9 cellular contexts compared by ENCODE assay signal in genomic region chr5:140312067-140312790, GRCh38. TPM values are rescaled to one million over a fixed set of nuclear protein-coding genes. Genes with fewer than 3 reads are reported as not detected.
DNase-seq lines count a peak whose midpoint lies in the region; TF ChIP-seq lines count a peak whose summit lies in the region.
"Had no signal": no experiment of that assay in that cellular context is flagged by ENCODE, and none has a peak within 500 bp of the region (broad histone marks: within the 10 kb centered on the region; RNA-seq: fewer than 3 reads in every experiment).

No MANE protein-coding gene starts in this region.

- no peaks in the 10 kb centered on the region for H3K4me1 Mint-ChIP-seq in type B pancreatic cell (ENCODE audit: unreplicated experiment)

- peak; percentile 9 for DNase-seq in GF-D8 (lab: John Stamatoyannopoulos, UW)
- DNase-seq in RPMI8226: peak; percentile 53
- peak; percentile 68 for DNase-seq in fibroblast of gingiva (ENCODE audit: low read depth)
- peak; percentile 96 for DNase-seq in pulmonary artery endothelial cell (ENCODE audit: low read depth, low spot score)
- no peak for DNase-seq in stimulated activated CD4-positive, alpha-beta T cell treated with anti-CD3 and anti-CD28 coated beads, Interleukin-4, amount 100 ng/mL, for 1 hour
- no peak for DNase-seq in type B pancreatic cell (ENCODE audit: extremely low spot score, unreplicated experiment)
- DNase-seq in DMS79 treated with DMSO at 0.1 percent for 48 hours (lab: John Stamatoyannopoulos, UW): no peak
- no peak for DNase-seq in anterior cingulate cortex (lab: John Stamatoyannopoulos, UW)
- DNase-seq: effector CD8-positive, alpha-beta T cell had no signal

- no peaks in the 10 kb centered on the region for H3K9me3 Mint-ChIP-seq in type B pancreatic cell

- no peak overlapping the region for H3K4me3 Mint-ChIP-seq in type B pancreatic cell

- peaks cover 30% of the 10 kb centered on the region for H3K27me3 Mint-ChIP-seq in type B pancreatic cell

- TF ChIP-seq CTCF in type B pancreatic cell (conservative IDR thresholded peaks at IDR 0.05): no peak

- no peak overlapping the region for H3K27ac Mint-ChIP-seq in type B pancreatic cell

- H3K36me3 Mint-ChIP-seq in type B pancreatic cell: no peaks in the 10 kb centered on the region

RNA-seq across cellular contexts. Expression of gene PFDN1, which starts 9.3 kb away (rescaled TPM):
- total RNA-seq in pulmonary artery endothelial cell (59.0 and 70.4 TPM in 2 replicates), type B pancreatic cell (ENCODE audit: low replicate concordance) (47.1 and 57.9 TPM in 2 replicates)

RNA-seq across cellular contexts. Expression of gene HBEGF, which starts 34.2 kb away (rescaled TPM):
- total RNA-seq in pulmonary artery endothelial cell (16.6 and 24.3 TPM in 2 replicates), type B pancreatic cell (ENCODE audit: low replicate concordance) (4.7 and 4.9 TPM in 2 replicates)

RNA-seq across cellular contexts. Expression of gene SLC4A9, which starts 47.8 kb away (rescaled TPM):
- not detected in 2 replicates for total RNA-seq in pulmonary artery endothelial cell
- total RNA-seq in type B pancreatic cell (ENCODE audit: low replicate concordance): 0.17 TPM in 1 of 2 replicates, not detected in the other

Comparison
In these comparisons a context has a peak if more than half of its experiments do, and no peak if none do; other contexts are left out.
1. DNase-seq: peak in GF-D8 (single experiment), RPMI8226 (single experiment), fibroblast of gingiva (single experiment) and pulmonary artery endothelial cell (single experiment); none in stimulated activated CD4-positive, alpha-beta T cell treated with anti-CD3 and anti-CD28 coated beads, Interleukin-4, amount 100 ng/mL, for 1 hour (single experiment), type B pancreatic cell (single experiment), DMS79 treated with DMSO at 0.1 percent for 48 hours (single experiment) and anterior cingulate cortex (0 of 58).